In genomic region chr1:227306689-227307088, GRCh38 we compare ENCODE assay signal across 18 cellular contexts.
"Had no signal": no experiment of that assay in that cellular context is flagged by ENCODE, and none has a peak within 500 bp of the region (broad histone marks: within the 10 kb centered on the region; RNA-seq: fewer than 3 reads in every experiment).

No MANE protein-coding gene starts in this region.

- FAIRE-seq: endometrium, urothelium cell line had no signal

- H3K36me3 ChIP-seq: gastroesophageal sphincter, neutrophil, suprapubic skin, thyroid gland had no signal

- ATAC-seq: gastroesophageal sphincter; naive thymus-derived CD4-positive, alpha-beta T cell; right cardiac atrium; stimulated activated effector memory CD8-positive, alpha-beta T cell treated with anti-CD3 and anti-CD28 coated beads, Interleukin-12 subunit alpha, Interleukin-12 subunit beta, amount 100 ng/mL, for 72 hours; stimulated activated naive CD8-positive, alpha-beta T cell treated with anti-CD3 and anti-CD28 coated beads, Interleukin-15, Interleukin-2, amounts not matched to agents 100 U/mL and 50 U/mL, for 24 hours had no signal

- H3K9me3 ChIP-seq: gastroesophageal sphincter, neutrophil, suprapubic skin, thyroid gland had no signal

- H3K27ac ChIP-seq: gastroesophageal sphincter, neutrophil, suprapubic skin, thyroid gland had no signal

- DNase-seq: cortex of kidney; dorsolateral prefrontal cortex; effector CD8-positive, alpha-beta T cell; glutamatergic neuron; mammary epithelial cell; nephron progenitor cell; right cardiac atrium; stimulated activated CD4-positive, alpha-beta T cell treated with anti-CD3 and anti-CD28 coated beads, Interleukin-4, amount 100 ng/mL, for 1 hour; stimulated activated CD8-positive, alpha-beta memory T cell treated with anti-CD3 and anti-CD28 coated beads, Interleukin-4, amount 100 ng/mL, for 48 hours; stimulated activated naive CD8-positive, alpha-beta T cell treated with anti-CD3 and anti-CD28 coated beads, Interleukin-15, Interleukin-2, amounts not matched to agents 100 U/mL and 50 U/mL, for 24 hours; thyroid gland had no signal

- H3K27me3 ChIP-seq: dorsolateral prefrontal cortex, gastroesophageal sphincter, neutrophil, suprapubic skin, thyroid gland had no signal

- H3K4me3 ChIP-seq: dorsolateral prefrontal cortex, gastroesophageal sphincter, suprapubic skin, thyroid gland had no signal
